ENCODE assay signal across 8 cellular contexts in genomic region chr18:52288403-52289004, GRCh38. TPM values are rescaled to one million over a fixed set of nuclear protein-coding genes. Genes with fewer than 3 reads are reported as not detected.
DNase-seq lines count a peak whose midpoint lies in the region; ATAC-seq and TF ChIP-seq lines count a peak whose summit lies in the region.

No MANE protein-coding gene starts in this region.

- peak; percentile 78 for ATAC-seq in GM18519 (IDR thresholded peaks at IDR 0.05; ENCODE audit: low FRiP score, unreplicated experiment)

- H3K4me1 ChIP-seq in BE2C (no peaks in the 10 kb centered on the region), adrenal gland (replicated peaks in 1 of 2) (no peaks in the 10 kb centered on the region), parathyroid adenoma (no peaks in the 10 kb centered on the region)

- WGBS in adrenal gland, 4 donors: 29 to 41% (median 35%) methylated on average over 7 of the region's 7 CpGs

- no peaks in the 10 kb centered on the region for H3K9me3 ChIP-seq in BE2C
- H3K9me3 ChIP-seq in adrenal gland (replicated peaks in 1 of 3): no peaks in the 10 kb centered on the region
- H3K9me3 ChIP-seq in parathyroid adenoma (ENCODE audit: control insufficient read depth, low read length): no peaks in the 10 kb centered on the region

- no peaks in the 10 kb centered on the region for H3K79me2 ChIP-seq in parathyroid adenoma

- TF ChIP-seq CTCF in BE2C (IDR thresholded peaks at IDR 0.05; ENCODE audit: low read depth, low read length): peak; percentile 77
- TF ChIP-seq CTCF in adrenal gland (IDR thresholded peaks at IDR 0.05): peak; percentile 46 to 58 (median 54)
- TF ChIP-seq CTCF in parathyroid adenoma (IDR thresholded peaks at IDR 0.05): peak; percentile 64

- H3K36me3 ChIP-seq in BE2C (no peaks in the 10 kb centered on the region), adrenal gland (replicated peaks in 1 of 2) (no peaks in the 10 kb centered on the region), parathyroid adenoma (ENCODE audit: control insufficient read depth, insufficient read depth, low read length) (no peaks in the 10 kb centered on the region)

- H3K4me3 ChIP-seq in BE2C (ENCODE audit: low read depth, low read length): no peak overlapping the region
- no peak overlapping the region for H3K4me3 ChIP-seq in adrenal gland
- no peak overlapping the region for H3K4me3 ChIP-seq in parathyroid adenoma (ENCODE audit: low read depth, low read length)

- H3K9ac ChIP-seq in parathyroid adenoma: no peak overlapping the region

- in situ Hi-C loops in KBM-7 (cut with MboI; ENCODE audit: low pct_unique_long_range_greater_than_20kb, low sequenced_read_pairs): no loop called here

- peak; percentile 11 for DNase-seq in BE2C
- peak; percentile 27 for DNase-seq in KBM-7
- DNase-seq in adrenal gland: peak in 5 of 7 donors; percentile 16 to 54 (median 27)
- DNase-seq in stimulated activated CD4-positive, alpha-beta T cell treated with anti-CD3 and anti-CD28 coated beads, Interleukin-4, amount 100 ng/mL, for 4 hours: no peak
- DNase-seq in glomerular visceral epithelial cell (ENCODE audit: extremely low spot score): no peak
- DNase-seq in HCEC 1CT: no peak

- no peak overlapping the region for H2AFZ ChIP-seq in parathyroid adenoma

- H3K27ac ChIP-seq in adrenal gland (no peak overlapping the region), parathyroid adenoma (no peak overlapping the region)

- no peak overlapping the region for H3K4me2 ChIP-seq in parathyroid adenoma (ENCODE audit: low read length)

- intact Hi-C loops in adrenal gland (cut with DNase I): no loop called here

- H3K27me3 ChIP-seq in BE2C: no peaks in the 10 kb centered on the region
- no peaks in the 10 kb centered on the region for H3K27me3 ChIP-seq in adrenal gland
- H3K27me3 ChIP-seq in parathyroid adenoma (ENCODE audit: control insufficient read depth, insufficient read depth, low read length): no peaks in the 10 kb centered on the region

- TF ChIP-seq POLR2A in adrenal gland (IDR thresholded peaks at IDR 0.05): no peak

RNA-seq across cellular contexts. Expression of gene DCC, which starts 51.5 kb away (rescaled TPM):
- 0.08 TPM for polyA plus RNA-seq in BE2C (2012; ENCODE audit: insufficient read depth, insufficient read length, low read depth)
- total RNA-seq in adrenal gland: 1 to 10 TPM in 5 of 8 donors, under 1 TPM in 2, not detected in 1; 0.43 to 3.5 (median 1.9) TPM
- polyA plus RNA-seq in adrenal gland: 1 to 10 TPM in 1 of 3 donors, under 1 TPM in 2; 0.40 to 1.1 (median 0.94) TPM

Comparison
In these comparisons a context has a peak if more than half of its experiments do, and no peak if none do; other contexts are left out.
1. DNase-seq: peak in BE2C (single experiment), KBM-7 (single experiment) and adrenal gland (5 of 7); none in stimulated activated CD4-positive, alpha-beta T cell treated with anti-CD3 and anti-CD28 coated beads, Interleukin-4, amount 100 ng/mL, for 4 hours (0 of 2), glomerular visceral epithelial cell (single experiment) and HCEC 1CT (single experiment).
2. Peak in every context shown above with its lines, with median percentiles within 50 percentile points of each other: CTCF ChIP-seq.